In genomic region chr1:153991151-153991472, GRCh38 we compare ENCODE assay signal across 8 cellular contexts. TPM values are rescaled to one million over a fixed set of nuclear protein-coding genes. Genes with fewer than 3 reads are reported as not detected.
A peak's percentile ranks its signal among the peaks of the same experiment; 100 is the strongest.
DNase-seq lines count a peak whose midpoint lies in the region; ATAC-seq and TF ChIP-seq lines count a peak whose summit lies in the region.

No MANE protein-coding gene starts in this region.

- TF ChIP-seq CTCF in GM12865 (IDR thresholded peaks at IDR 0.05; ENCODE audit: insufficient read depth, low read depth, low read length, missing control alignments) (no peak), WI38 (IDR thresholded peaks at IDR 0.05; ENCODE audit: low read depth, low read length) (no peak), fibroblast of villous mesenchyme (IDR thresholded peaks at IDR 0.05; ENCODE audit: insufficient read depth, low read depth, low read length) (no peak), retinal pigment epithelial cell (conservative IDR thresholded peaks at IDR 0.05; ENCODE audit: low read depth, low read length) (no peak)

- H3K4me3 ChIP-seq in GM12865 (ENCODE audit: low read depth, low read length) (peak overlapping the region; percentile 71), WI38 (ENCODE audit: low read depth, low read length) (peak overlapping the region; percentile 96), fibroblast of villous mesenchyme (ENCODE audit: low read depth, low read length) (peak overlapping the region; percentile 90), retinal pigment epithelial cell (ENCODE audit: low read length) (peak overlapping the region; percentile 93)

- ATAC-seq in HG03354 (IDR thresholded peaks at IDR 0.05; ENCODE audit: poor library complexity, severe bottlenecking, unreplicated experiment), result no peak

- intact Hi-C loops in head of caudate nucleus (cut with DNase I), result no loop called here

- DNase-seq in GM12865 (ENCODE audit: low read depth) (no peak), fibroblast of villous mesenchyme (ENCODE audit: low read depth) (no peak), retinal pigment epithelial cell (ENCODE audit: low read depth) (no peak), head of caudate nucleus (no peak), NCI-H2081 treated with DMSO at 0.1 percent for 48 hours (lab: John Stamatoyannopoulos, UW) (no peak), hypothalamus (lab: John Stamatoyannopoulos, UW) (no peak)

RNA-seq across cellular contexts. Expression of gene RPS27, which starts 0.6 kb away (rescaled TPM):
- 1,538 and 2,013 TPM in 2 replicates for total RNA-seq in fibroblast of villous mesenchyme

RNA-seq across cellular contexts. Expression of gene RAB13, which starts 5.0 kb away (rescaled TPM):
- 36.7 and 37.7 TPM in 2 replicates for total RNA-seq in fibroblast of villous mesenchyme

RNA-seq across cellular contexts. Expression of gene JTB, which starts 13.6 kb away (rescaled TPM):
- 128 and 135 TPM in 2 replicates for total RNA-seq in fibroblast of villous mesenchyme

RNA-seq across cellular contexts. Expression of gene CREB3L4, which starts 23.4 kb away (rescaled TPM):
- total RNA-seq in fibroblast of villous mesenchyme, result 3.9 TPM in 2 replicates

RNA-seq across cellular contexts. Expression of gene SLC39A1, which starts 27.8 kb away (rescaled TPM):
- total RNA-seq in fibroblast of villous mesenchyme, result 127 and 153 TPM in 2 replicates
